In genomic region chr10:114273910-114274309, GRCh38 we compare ENCODE assay signal across 31 cellular contexts. TPM values are rescaled to one million over a fixed set of nuclear protein-coding genes. Genes with fewer than 3 reads are reported as not detected.
"Had no signal": no experiment of that assay in that cellular context is flagged by ENCODE, and none has a peak within 500 bp of the region (broad histone marks: within the 10 kb centered on the region; RNA-seq: fewer than 3 reads in every experiment).

No MANE protein-coding gene starts in this region.

- H3K9me3 Mint-ChIP-seq: dendritic cell treated with granulocyte-macrophage colony-stimulating factor and Interleukin-4, amounts not matched to agents 40 ng/mL and 50 ng/mL, for 4 days; naive thymus-derived CD4-positive, alpha-beta T cell; nephron; stimulated activated effector memory CD8-positive, alpha-beta T cell treated with anti-CD3 and anti-CD28 coated beads, Interleukin-12 subunit alpha, Interleukin-12 subunit beta, amount 100 ng/mL, for 72 hours had no signal

- H3K4me3 ChIP-seq: esophagus squamous epithelium, heart right ventricle, lung, neural progenitor cell, prostate gland, sigmoid colon, stomach, testis, tibial nerve, upper lobe of left lung, vagina had no signal

- H3K9me3 ChIP-seq: esophagus squamous epithelium, heart right ventricle, prostate gland, sigmoid colon, stomach, testis, tibial nerve, upper lobe of left lung, vagina had no signal

- DNase-seq: effector CD8-positive, alpha-beta T cell; erythroblast; esophagus squamous epithelium; foreskin melanocyte; glutamatergic neuron; heart right ventricle; hippocampal formation; midbrain; naive thymus-derived CD4-positive, alpha-beta T cell; right cardiac atrium; sigmoid colon; stimulated activated CD4-positive, alpha-beta T cell treated with anti-CD3 and anti-CD28 coated beads, Interleukin-2, amount 100 ng/mL, for 24 hours; stimulated activated CD4-positive, alpha-beta T cell treated with anti-CD3 and anti-CD28 coated beads, Interleukin-4, amount 100 ng/mL, for 24 hours; stimulated activated naive CD4-positive, alpha-beta T cell treated with Interleukin-2 at 50 U/mL for 16 hours; testis; upper lobe of left lung had no signal

- H3K27ac Mint-ChIP-seq: dendritic cell treated with granulocyte-macrophage colony-stimulating factor and Interleukin-4, amounts not matched to agents 40 ng/mL and 50 ng/mL, for 4 days; memory B cell; naive thymus-derived CD4-positive, alpha-beta T cell; nephron; neural progenitor cell; stimulated activated effector memory CD8-positive, alpha-beta T cell treated with anti-CD3 and anti-CD28 coated beads, Interleukin-12 subunit alpha, Interleukin-12 subunit beta, amount 100 ng/mL, for 72 hours had no signal

- ATAC-seq: heart right ventricle; naive thymus-derived CD4-positive, alpha-beta T cell; right cardiac atrium; stimulated activated effector memory CD8-positive, alpha-beta T cell treated with anti-CD3 and anti-CD28 coated beads, Interleukin-12 subunit alpha, Interleukin-12 subunit beta, amount 100 ng/mL, for 72 hours had no signal

- H3K9ac ChIP-seq: neural progenitor cell, parathyroid adenoma had no signal

- H3K4me1 ChIP-seq: neural progenitor cell, parathyroid adenoma, prostate gland, testis, tibial nerve had no signal

- H3K36me3 ChIP-seq: esophagus squamous epithelium, heart right ventricle, neural progenitor cell, prostate gland, sigmoid colon, stomach, tibial nerve, upper lobe of left lung, vagina had no signal

- H3K27me3 ChIP-seq: esophagus squamous epithelium, neural progenitor cell, sigmoid colon, testis, tibial nerve, upper lobe of left lung, vagina had no signal

- FAIRE-seq: colon, islet of Langerhans had no signal

- H3K4me1 Mint-ChIP-seq: memory B cell; naive thymus-derived CD4-positive, alpha-beta T cell; neural progenitor cell had no signal

- H3K27ac ChIP-seq: esophagus squamous epithelium, heart right ventricle, neural progenitor cell, parathyroid adenoma, prostate gland, sigmoid colon, stomach, testis, tibial nerve, upper lobe of left lung, vagina had no signal

- H3K4me3 Mint-ChIP-seq: dendritic cell treated with granulocyte-macrophage colony-stimulating factor and Interleukin-4, amounts not matched to agents 40 ng/mL and 50 ng/mL, for 4 days; memory B cell; naive thymus-derived CD4-positive, alpha-beta T cell; nephron; neural progenitor cell; stimulated activated effector memory CD8-positive, alpha-beta T cell treated with anti-CD3 and anti-CD28 coated beads, Interleukin-12 subunit alpha, Interleukin-12 subunit beta, amount 100 ng/mL, for 72 hours had no signal

- H3K36me3 Mint-ChIP-seq: memory B cell; naive thymus-derived CD4-positive, alpha-beta T cell; neural progenitor cell; stimulated activated effector memory CD8-positive, alpha-beta T cell treated with anti-CD3 and anti-CD28 coated beads, Interleukin-12 subunit alpha, Interleukin-12 subunit beta, amount 100 ng/mL, for 72 hours had no signal

RNA-seq across cellular contexts. Expression of gene VWA2, which starts 34.9 kb away (rescaled TPM):
- total RNA-seq: right cardiac atrium, skeletal muscle tissue had no signal
- polyA plus RNA-seq: liver; naive thymus-derived CD4-positive, alpha-beta T cell; right cardiac atrium had no signal
